ENCODE assay signal across 20 cellular contexts in genomic region chr2:238963970-238964331, GRCh38.
"Had no signal": no experiment of that assay in that cellular context is flagged by ENCODE, and none has a peak within 500 bp of the region (broad histone marks: within the 10 kb centered on the region; RNA-seq: fewer than 3 reads in every experiment).

No MANE protein-coding gene starts in this region.

- H3K36me3 ChIP-seq: MG63, SJSA1 had no signal

- H3K4me3 ChIP-seq: MG63, SJSA1, SK-N-MC had no signal

- H3K27me3 ChIP-seq: MG63, SJSA1 had no signal

- H3K4me1 ChIP-seq: SJSA1 had no signal

- H3K27ac ChIP-seq: SJSA1, SK-N-MC had no signal

- DNase-seq: Karpas-422, KG1, MG63, NCI-H1092, NCI-H1105 treated with DMSO at 0.1 percent for 48 hours, NCI-H1436, NCI-H187, NCI-H2029, NCI-H2081 treated with DMSO at 0.1 percent for 48 hours, NCI-H2171, NCI-H226, NCI-H446, NCI-H510A, NCI-H524 treated with DMSO at 0.1 percent for 48 hours, NCI-H69, NCI-H774, RPMI8226, SIG-M5 had no signal

- H3K9me3 ChIP-seq: SJSA1 had no signal
